Comparison of ENCODE assay signal across 1 cellular context in genomic region chr2:241505086-241505780, GRCh38.
A peak's percentile ranks its signal among the peaks of the same experiment; 100 is the strongest.
TF ChIP-seq lines count a peak whose summit lies in the region.

No MANE protein-coding gene starts in this region.

TF ChIP-seq in HepG2, 621 proteins besides CTCF, POLR2A, EP300 and RAD21 (continues in another document):
- TF ChIP-seq PRDM10 (CRISPR knock-in tag; IDR thresholded peaks at IDR 0.05; ENCODE audit: low read depth) (no peak), CREB1 (IDR thresholded peaks at IDR 0.05) (no peak), CREB1 (CRISPR knock-in tag; IDR thresholded peaks at IDR 0.05) (no peak), ZNF34 (CRISPR knock-in tag; IDR thresholded peaks at IDR 0.05; ENCODE audit: borderline replicate concordance) (no peak), TBX3 (IDR thresholded peaks at IDR 0.05; ENCODE audit: borderline replicate concordance) (no peak), JUND (CRISPR knock-in tag; IDR thresholded peaks at IDR 0.05) (no peak), SRSF1 (optimal IDR thresholded peaks at IDR 0.05; ENCODE audit: low read depth, low read length) (no peak), RORA (CRISPR knock-in tag; IDR thresholded peaks at IDR 0.05) (no peak), ZNF576 (CRISPR knock-in tag; IDR thresholded peaks at IDR 0.05) (no peak), NR2F6 (IDR thresholded peaks at IDR 0.05) (no peak), NR2F6 (CRISPR knock-in tag; IDR thresholded peaks at IDR 0.05) (no peak), AKAP8 (CRISPR knock-in tag; IDR thresholded peaks at IDR 0.05) (0 out of 2 replicates have a peak, but pooled peaks have one; percentile 33), GATAD2A (CRISPR knock-in tag; IDR thresholded peaks at IDR 0.05) (no peak), NFE2L1 (CRISPR knock-in tag; IDR thresholded peaks at IDR 0.05; ENCODE audit: borderline replicate concordance) (no peak), ZSCAN21 (CRISPR knock-in tag; IDR thresholded peaks at IDR 0.05; ENCODE audit: borderline replicate concordance) (no peak), GATAD1 (CRISPR knock-in tag; IDR thresholded peaks at IDR 0.05) (no peak), ZFX (CRISPR knock-in tag; IDR thresholded peaks at IDR 0.05; ENCODE audit: low read depth) (0 out of 2 replicates have a peak, but pooled peaks have one; percentile 22), NR3C1 (CRISPR knock-in tag; IDR thresholded peaks at IDR 0.05) (no peak), NFE2L2 (IDR thresholded peaks at IDR 0.05; ENCODE audit: low read length) (no peak), ZNF646 (CRISPR knock-in tag; IDR thresholded peaks at IDR 0.05) (no peak), TRAFD1 (CRISPR knock-in tag; IDR thresholded peaks at IDR 0.05; ENCODE audit: borderline replicate concordance) (no peak), ZFP36L1 (CRISPR knock-in tag; IDR thresholded peaks at IDR 0.05) (no peak), ZBTB1 (CRISPR knock-in tag; IDR thresholded peaks at IDR 0.05; ENCODE audit: borderline replicate concordance) (no peak), ZNF407 (CRISPR knock-in tag; IDR thresholded peaks at IDR 0.05; ENCODE audit: not compliant biosample characterization) (no peak), ZFYVE20 (CRISPR knock-in tag; IDR thresholded peaks at IDR 0.05; ENCODE audit: borderline replicate concordance, low read depth) (no peak), ZNF75D (CRISPR knock-in tag; IDR thresholded peaks at IDR 0.05; ENCODE audit: borderline replicate concordance) (no peak), IRX3 (CRISPR knock-in tag; IDR thresholded peaks at IDR 0.05; ENCODE audit: borderline replicate concordance, low read depth) (no peak), ZNF124 (CRISPR knock-in tag; IDR thresholded peaks at IDR 0.05) (no peak), REPIN1 (CRISPR knock-in tag; IDR thresholded peaks at IDR 0.05; ENCODE audit: borderline replicate concordance, low read depth) (no peak), HOXA9 (CRISPR knock-in tag; IDR thresholded peaks at IDR 0.05; ENCODE audit: borderline replicate concordance) (no peak), SP140L (CRISPR knock-in tag; IDR thresholded peaks at IDR 0.05; ENCODE audit: borderline replicate concordance) (no peak), ZSCAN9 (CRISPR knock-in tag; IDR thresholded peaks at IDR 0.05; ENCODE audit: borderline replicate concordance) (no peak), ZNF790 (CRISPR knock-in tag; IDR thresholded peaks at IDR 0.05; ENCODE audit: borderline replicate concordance) (no peak), DR1 (CRISPR knock-in tag; IDR thresholded peaks at IDR 0.05) (no peak), SRF (IDR thresholded peaks at IDR 0.05; ENCODE audit: low read depth, low read length) (no peak), ZNF280B (CRISPR knock-in tag; IDR thresholded peaks at IDR 0.05; ENCODE audit: borderline replicate concordance) (no peak), ZNF713 (CRISPR knock-in tag; IDR thresholded peaks at IDR 0.05) (no peak), ELF1 (CRISPR knock-in tag; IDR thresholded peaks at IDR 0.05) (no peak), NONO (IDR thresholded peaks at IDR 0.05) (no peak), NONO (CRISPR knock-in tag; conservative IDR thresholded peaks at IDR 0.05) (peak; percentile 41; the same call in 1 of the 2 replicates), MIXL1 (CRISPR knock-in tag; IDR thresholded peaks at IDR 0.05) (no peak), CREM (IDR thresholded peaks at IDR 0.05) (no peak), CREM (CRISPR knock-in tag; IDR thresholded peaks at IDR 0.05) (no peak), SNRNP70 (IDR thresholded peaks at IDR 0.05; ENCODE audit: low read depth, low read length) (no peak), ATRX (CRISPR knock-in tag; IDR thresholded peaks at IDR 0.05; ENCODE audit: borderline replicate concordance) (no peak)
